ENCODE assay signal across 19 cellular contexts in the genomic region with DNA sequence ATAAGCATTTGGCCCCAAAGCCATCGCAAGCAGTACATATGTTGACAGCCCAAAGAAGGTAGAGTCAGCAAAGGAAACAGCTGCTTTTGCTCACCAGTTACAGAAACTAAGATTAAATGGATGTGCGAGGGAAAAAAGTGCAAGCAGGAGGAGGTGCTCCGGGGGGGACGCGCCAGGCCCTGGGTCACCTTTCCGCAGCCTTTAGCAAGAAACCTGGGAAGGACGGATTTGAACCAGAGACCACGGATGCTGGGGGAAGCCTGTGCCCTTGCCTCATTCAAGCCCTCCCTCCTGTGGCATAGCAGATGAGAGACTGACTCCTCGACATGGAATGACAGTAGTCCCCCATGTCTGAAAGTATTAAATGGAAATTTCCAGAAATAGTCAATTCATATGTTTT.
"Had no signal": no experiment of that assay in that cellular context is flagged by ENCODE, and none has a peak within 500 bp of the region (broad histone marks: within the 10 kb centered on the region; RNA-seq: fewer than 3 reads in every experiment).

No MANE protein-coding gene starts in this region.

- H3K27ac ChIP-seq: coronary artery, epithelial cell of prostate, foreskin keratinocyte, gastroesophageal sphincter, heart right ventricle, left ventricle myocardium inferior, lower lobe of right lung had no signal

- DNase-seq: dermis blood vessel endothelial cell; dorsolateral prefrontal cortex; effector CD4-positive, alpha-beta T cell; effector memory CD4-positive, alpha-beta T cell; erythroblast; foreskin keratinocyte; glutamatergic neuron; head of caudate nucleus; heart right ventricle; hippocampal formation; left cardiac atrium; left ventricle myocardium inferior; lower lobe of right lung; mesenchymal stem cell had no signal

- ATAC-seq: esophagus mucosa, foreskin keratinocyte, gastroesophageal sphincter, heart right ventricle, left cardiac atrium, left lobe of liver, lower lobe of right lung had no signal
